ENCODE assay signal across 17 cellular contexts in genomic region chr7:112347088-112347487, GRCh38.
DNase-seq lines count a peak whose midpoint lies in the region; ATAC-seq and TF ChIP-seq lines count a peak whose summit lies in the region.
"Had no signal": no experiment of that assay in that cellular context is flagged by ENCODE, and none has a peak within 500 bp of the region (broad histone marks: within the 10 kb centered on the region; RNA-seq: fewer than 3 reads in every experiment).

No MANE protein-coding gene starts in this region.

- no peaks in the 10 kb centered on the region for H3K27me3 Mint-ChIP-seq in nephron (ENCODE audit: low read depth)
- H3K27me3 Mint-ChIP-seq: CD4-positive, alpha-beta T cell had no signal

- TF ChIP-seq CTCF in left ventricle myocardium inferior (IDR thresholded peaks at IDR 0.05; ENCODE audit: borderline replicate concordance) (no peak), nephron (IDR thresholded peaks at IDR 0.05; ENCODE audit: unreplicated experiment in 3 of 3) (no peak)

- ATAC-seq in GM21717 (IDR thresholded peaks at IDR 0.05; ENCODE audit: unreplicated experiment): no peak
- no peak for ATAC-seq in HG03135 (IDR thresholded peaks at IDR 0.05; ENCODE audit: unreplicated experiment)
- ATAC-seq: A549 had no signal

- no peak overlapping the region for H3K4me3 Mint-ChIP-seq in nephron
- H3K4me3 Mint-ChIP-seq: CD4-positive, alpha-beta T cell had no signal

- in situ Hi-C loops in G401 (cut with HindIII; ENCODE audit: low sequenced_read_pairs): no loop called here

- peaks cover 22% of the 10 kb centered on the region for H3K4me1 Mint-ChIP-seq in nephron

- no peaks in the 10 kb centered on the region for H3K9me3 ChIP-seq in left ventricle myocardium inferior (replicated peaks)
- H3K9me3 ChIP-seq: A549, Caco-2 had no signal

- peaks cover 14% of the 10 kb centered on the region for H3K4me1 ChIP-seq in left ventricle myocardium inferior
- H3K4me1 ChIP-seq: A549, Caco-2 had no signal

- intact Hi-C loops in left ventricle myocardium inferior (cut with micrococcal nuclease): no loop called here

- H3K36me3 Mint-ChIP-seq in nephron (ENCODE audit: low read depth): peaks cover 50% of the 10 kb centered on the region

- H3K9me3 Mint-ChIP-seq in nephron: no peaks in the 10 kb centered on the region

- H3K4me3 ChIP-seq in left ventricle myocardium inferior: no peak overlapping the region
- H3K4me3 ChIP-seq: A549 had no signal

- peaks cover 24% of the 10 kb centered on the region for H3K36me3 ChIP-seq in left ventricle myocardium inferior

- no peaks in the 10 kb centered on the region for H3K27me3 ChIP-seq in left ventricle myocardium inferior (ENCODE audit: low read depth)

- H3K27ac Mint-ChIP-seq in nephron: peak overlapping the region in 2 of 3 experiments; percentile 51 to 58
- H3K27ac Mint-ChIP-seq: CD4-positive, alpha-beta T cell had no signal

- DNase-seq in NCI-H82 (lab: John Stamatoyannopoulos, UW) (peak; percentile 38), NCI-H82 treated with DMSO at 0.1 percent for 48 hours (lab: John Stamatoyannopoulos, UW; ENCODE audit: unreplicated experiment) (no peak), G401 (ENCODE audit: low spot score) (peak; percentile 23), left ventricle myocardium inferior (no peak), NCI-H446 (lab: John Stamatoyannopoulos, UW) (no peak)
- DNase-seq: AML-193; Caco-2; CD4-positive, alpha-beta T cell; GDM1; GOT3; H7 had no signal

- H3K27ac ChIP-seq in left ventricle myocardium inferior (replicated peaks): peak overlapping the region; percentile 22
- H3K27ac ChIP-seq: 22Rv1, A549, C4-2B had no signal

Comparison
In these comparisons a context has a peak if more than half of its experiments do, and no peak if none do; other contexts are left out.
1. DNase-seq: peak in NCI-H82 (single experiment) and G401 (single experiment); none in NCI-H82 treated with DMSO at 0.1 percent for 48 hours (single experiment), left ventricle myocardium inferior (single experiment) and NCI-H446 (0 of 2).